15 cellular contexts compared by ENCODE assay signal in genomic region chr5:116448450-116448849, GRCh38.
DNase-seq lines count a peak whose midpoint lies in the region; ATAC-seq and TF ChIP-seq lines count a peak whose summit lies in the region.
"Had no signal": no experiment of that assay in that cellular context is flagged by ENCODE, and none has a peak within 500 bp of the region (broad histone marks: within the 10 kb centered on the region; RNA-seq: fewer than 3 reads in every experiment).

No MANE protein-coding gene starts in this region.

- ATAC-seq in activated T-cell treated with anti-CD3 and anti-CD28 coated beads, Interleukin-2, amount 50 U/mL, for 72 hours (replicated peaks in 1 of 2) = no peak

- peaks cover 30% of the 10 kb centered on the region for H3F3A ChIP-seq in neural progenitor cell (ENCODE audit: low read depth)

- peak; percentile 40 for DNase-seq in BE2C
- peak; percentile 25 for DNase-seq in NCI-H748 treated with DMSO at 0.1 percent for 48 hours (lab: John Stamatoyannopoulos, UW)
- peak; percentile 50 for DNase-seq in endodermal cell
- no peak for DNase-seq in neural progenitor cell (ENCODE audit: low spot score)
- DNase-seq in LoVo (ENCODE audit: low spot score) = no peak
- DNase-seq in activated T-cell treated with anti-CD3 and anti-CD28 coated beads, Interleukin-2, amount 50 U/mL, for 72 hours = no peak
- no peak for DNase-seq in osteocyte (ENCODE audit: extremely low spot score, unreplicated experiment)
- DNase-seq: AML-193, Caco-2, EL, H7, NCI-H1417 treated with DMSO at 0.1 percent for 48 hours, Right ventricle myocardium superior had no signal

- H3K4me1 ChIP-seq in BE2C = peaks cover 5% of the 10 kb centered on the region; the same call in 1 of the 2 replicates
- H3K4me1 ChIP-seq in endodermal cell (ENCODE audit: control insufficient read depth, insufficient read depth, low read length) = peaks cover 14% of the 10 kb centered on the region
- H3K4me1 ChIP-seq in neural progenitor cell = peaks cover 44% of the 10 kb centered on the region
- H3K4me1 ChIP-seq: Caco-2 had no signal

- H3K9ac ChIP-seq in endodermal cell (ENCODE audit: extremely low read depth, low read length, poor library complexity, severe bottlenecking) (no peak overlapping the region), neural progenitor cell (no peak overlapping the region)

- H3K4me2 ChIP-seq in neural progenitor cell = no peak overlapping the region

- H2AFZ ChIP-seq in neural progenitor cell (replicated peaks) = no peak overlapping the region

- H3K9me3 ChIP-seq in BE2C (no peaks in the 10 kb centered on the region), endodermal cell (ENCODE audit: control insufficient read depth, low read length) (no peaks in the 10 kb centered on the region), neural progenitor cell (ENCODE audit: low read depth) (no peaks in the 10 kb centered on the region)
- H3K9me3 ChIP-seq: Caco-2 had no signal

- H3K36me3 Mint-ChIP-seq in endodermal cell (ENCODE audit: low read depth) = peaks cover 54% of the 10 kb centered on the region
- peaks cover 33% of the 10 kb centered on the region for H3K36me3 Mint-ChIP-seq in neural progenitor cell
- peaks cover 3 to 4% of the 10 kb centered on the region in 2 donors for H3K36me3 Mint-ChIP-seq in activated T-cell treated with anti-CD3 and anti-CD28 coated beads, Interleukin-2, amount 50 U/mL, for 72 hours (ENCODE audit: insufficient read depth in 2 of 2)
- peaks cover 4% of the 10 kb centered on the region for H3K36me3 Mint-ChIP-seq in osteocyte (ENCODE audit: unreplicated experiment)

- no peaks in the 10 kb centered on the region for H3K27me3 Mint-ChIP-seq in endodermal cell (ENCODE audit: insufficient read depth)
- no peaks in the 10 kb centered on the region for H3K27me3 Mint-ChIP-seq in neural progenitor cell (ENCODE audit: insufficient read depth, low read depth)
- no peaks in the 10 kb centered on the region for H3K27me3 Mint-ChIP-seq in activated T-cell treated with anti-CD3 and anti-CD28 coated beads, Interleukin-2, amount 50 U/mL, for 72 hours (ENCODE audit: low read depth)
- no peaks in the 10 kb centered on the region for H3K27me3 Mint-ChIP-seq in osteocyte (ENCODE audit: unreplicated experiment)

- H3K36me3 ChIP-seq in BE2C (peaks cover 16% of the 10 kb centered on the region), endodermal cell (ENCODE audit: control insufficient read depth, insufficient read depth, low read length) (peaks cover 23% of the 10 kb centered on the region), neural progenitor cell (no peaks in the 10 kb centered on the region)

- H3K27ac Mint-ChIP-seq in endodermal cell (no peak overlapping the region), neural progenitor cell (no peak overlapping the region), osteocyte (ENCODE audit: unreplicated experiment) (no peak overlapping the region)
- no peak overlapping the region for H3K27ac Mint-ChIP-seq in activated T-cell treated with anti-CD3 and anti-CD28 coated beads, Interleukin-2, amount 50 U/mL, for 72 hours

- no peak overlapping the region for H3K4me3 Mint-ChIP-seq in endodermal cell
- H3K4me3 Mint-ChIP-seq in neural progenitor cell = no peak overlapping the region
- no peak overlapping the region for H3K4me3 Mint-ChIP-seq in activated T-cell treated with anti-CD3 and anti-CD28 coated beads, Interleukin-2, amount 50 U/mL, for 72 hours
- no peak overlapping the region for H3K4me3 Mint-ChIP-seq in osteocyte (ENCODE audit: unreplicated experiment)

- H3K27ac ChIP-seq in endodermal cell (ENCODE audit: low read depth, low read length) (peak overlapping the region; percentile 40), neural progenitor cell (no peak overlapping the region)
- H3K27ac ChIP-seq: HL-60 had no signal

- WGBS in endodermal cell (ENCODE audit: insufficient coverage in 1 of 2, insufficient read length in 1 of 2), 2 experiments = 50 to 90% methylated on average over 2 to 4 of the region's 4 CpGs

- H3K9me3 Mint-ChIP-seq in endodermal cell = no peaks in the 10 kb centered on the region
- H3K9me3 Mint-ChIP-seq in neural progenitor cell = no peaks in the 10 kb centered on the region
- H3K9me3 Mint-ChIP-seq in activated T-cell treated with anti-CD3 and anti-CD28 coated beads, Interleukin-2, amount 50 U/mL, for 72 hours = peaks cover 0 to 2% of the 10 kb centered on the region in 2 donors
- H3K9me3 Mint-ChIP-seq in osteocyte (ENCODE audit: unreplicated experiment) = no peaks in the 10 kb centered on the region

- peak; percentile 62 for TF ChIP-seq CTCF in BE2C (IDR thresholded peaks at IDR 0.05; ENCODE audit: low read depth, low read length)
- peak; percentile 59 for TF ChIP-seq CTCF in endodermal cell (conservative IDR thresholded peaks at IDR 0.05)
- TF ChIP-seq CTCF in neural progenitor cell (IDR thresholded peaks at IDR 0.05) = peak; percentile 26
- no peak for TF ChIP-seq CTCF in osteocyte (IDR thresholded peaks at IDR 0.05)

- H3K4me1 Mint-ChIP-seq in endodermal cell (peaks cover 76% of the 10 kb centered on the region), neural progenitor cell (peaks cover 37% of the 10 kb centered on the region), osteocyte (ENCODE audit: unreplicated experiment) (peaks cover under 1% of the 10 kb centered on the region)
- no peaks in the 10 kb centered on the region for H3K4me1 Mint-ChIP-seq in activated T-cell treated with anti-CD3 and anti-CD28 coated beads, Interleukin-2, amount 50 U/mL, for 72 hours (ENCODE audit: low read depth)

- H4K20me1 ChIP-seq in neural progenitor cell (ENCODE audit: low read depth) = peaks cover 33% of the 10 kb centered on the region

- H3K4me3 ChIP-seq in BE2C (ENCODE audit: low read depth, low read length) (no peak overlapping the region), endodermal cell (ENCODE audit: low read length) (no peak overlapping the region), neural progenitor cell (no peak overlapping the region)
- H3K4me3 ChIP-seq: SK-N-MC had no signal

- H3K79me2 ChIP-seq in neural progenitor cell (ENCODE audit: low read depth) = peaks cover 4% of the 10 kb centered on the region

- no peaks in the 10 kb centered on the region for H3K27me3 ChIP-seq in BE2C
- no peaks in the 10 kb centered on the region for H3K27me3 ChIP-seq in endodermal cell (ENCODE audit: control insufficient read depth, insufficient read depth, low read length, poor library complexity, severe bottlenecking)
- no peaks in the 10 kb centered on the region for H3K27me3 ChIP-seq in neural progenitor cell

Comparison
In these comparisons a context has a peak if more than half of its experiments do, and no peak if none do; other contexts are left out.
1. DNase-seq: peak in BE2C (single experiment), NCI-H748 treated with DMSO at 0.1 percent for 48 hours (single experiment) and endodermal cell (single experiment); none in neural progenitor cell (single experiment), LoVo (single experiment), activated T-cell treated with anti-CD3 and anti-CD28 coated beads, Interleukin-2, amount 50 U/mL, for 72 hours (0 of 2) and osteocyte (single experiment).